25 cellular contexts compared by ENCODE assay signal in the genomic region with DNA sequence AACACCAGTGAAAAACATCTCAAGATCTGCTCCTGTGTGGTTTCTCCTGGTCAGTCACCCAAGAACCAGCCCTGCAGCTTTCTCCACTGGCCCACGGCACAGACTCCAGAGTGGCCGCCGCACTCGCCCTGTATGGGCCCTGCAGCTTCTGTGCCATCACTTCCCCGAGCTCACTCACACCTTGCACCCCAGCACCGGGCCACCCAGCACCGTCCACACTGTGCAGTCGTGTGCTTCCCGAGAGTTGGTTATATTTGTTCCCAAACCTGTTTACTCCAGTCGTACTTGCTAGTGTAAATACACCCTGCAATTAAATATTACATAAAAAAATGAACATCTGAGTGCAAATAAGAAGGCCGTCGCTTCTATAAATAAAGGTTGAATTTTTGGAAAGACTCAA.
"Had no signal": no experiment of that assay in that cellular context is flagged by ENCODE, and none has a peak within 500 bp of the region (broad histone marks: within the 10 kb centered on the region; RNA-seq: fewer than 3 reads in every experiment).

No MANE protein-coding gene starts in this region.

- H3K9me3 ChIP-seq: adrenal gland, body of pancreas, esophagus squamous epithelium, pancreas, suprapubic skin, tibial artery had no signal

- H3K27ac ChIP-seq: adrenal gland, body of pancreas, epithelial cell of prostate, esophagus squamous epithelium, pancreas, suprapubic skin, tibial artery had no signal

- H3K4me1 ChIP-seq: adrenal gland, body of pancreas, esophagus squamous epithelium, pancreas, suprapubic skin, tibial artery had no signal

- H3K27me3 ChIP-seq: adrenal gland, body of pancreas, esophagus squamous epithelium, pancreas, suprapubic skin, tibial artery had no signal

- DNase-seq: activated CD4-positive, alpha-beta T cell treated with anti-CD3 and anti-CD28 coated beads for 48 hours; activated CD4-positive, alpha-beta T cell treated with anti-CD3 and anti-CD28 coated beads, Interleukin-2, amount 50 U/mL, for 48 hours; activated CD8-positive, alpha-beta memory T cell treated with anti-CD3 and anti-CD28 coated beads for 24 hours; activated effector memory CD4-positive, alpha-beta T cell treated with anti-CD3 and anti-CD28 coated beads, Interleukin-2, amount 50 U/mL, for 16 hours; activated naive CD4-positive, alpha-beta T cell treated with anti-CD3 and anti-CD28 coated beads for 36 hours; activated naive CD8-positive, alpha-beta T cell treated with anti-CD3 and anti-CD28 coated beads for 36 hours; activated T-cell treated with anti-CD3 and anti-CD28 coated beads, Interleukin-2, amount 50 U/mL, for 1 hour; adrenal gland; aorta; body of pancreas; effector CD8-positive, alpha-beta T cell; esophagus squamous epithelium; foreskin melanocyte; left ventricle myocardium superior; midbrain; naive thymus-derived CD8-positive, alpha-beta T cell; nucleus accumbens; pancreas; right cardiac atrium; stimulated activated CD4-positive, alpha-beta T cell treated with anti-CD3 and anti-CD28 coated beads, Interleukin-15, amount 100 ng/mL, for 24 hours; stimulated activated CD4-positive, alpha-beta T cell treated with anti-CD3 and anti-CD28 coated beads, Interleukin-2, amount 100 ng/mL, for 24 hours; stimulated activated naive CD4-positive, alpha-beta T cell; tibial artery had no signal

- ATAC-seq: body of pancreas; left ventricle myocardium superior; naive thymus-derived CD8-positive, alpha-beta T cell; pancreas; right cardiac atrium had no signal

- H3K4me3 ChIP-seq: adrenal gland, body of pancreas, esophagus squamous epithelium, pancreas, suprapubic skin, tibial artery had no signal

- H3K36me3 ChIP-seq: adrenal gland, esophagus squamous epithelium, pancreas, suprapubic skin, tibial artery had no signal
